In the genomic region with DNA sequence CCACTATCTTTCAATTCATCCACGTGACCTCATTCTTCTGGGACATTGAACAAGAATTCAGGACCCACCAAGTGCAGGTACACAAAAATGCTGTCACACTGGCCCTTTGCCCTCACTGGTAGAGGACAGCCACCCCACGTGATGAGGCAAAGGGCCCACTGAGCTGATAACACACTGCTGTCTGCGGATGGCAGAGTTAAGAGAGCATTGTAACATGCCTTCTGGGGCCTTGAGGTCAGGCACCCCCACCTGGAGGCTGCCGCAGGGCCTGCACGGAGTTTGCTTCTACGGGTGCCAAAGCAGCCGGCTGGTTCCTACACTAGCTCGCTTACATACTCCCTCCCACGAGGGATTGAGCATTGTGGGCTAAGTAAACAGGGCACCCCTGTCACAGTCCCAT, we compare ENCODE assay signal across 16 cellular contexts.
"Had no signal": no experiment of that assay in that cellular context is flagged by ENCODE, and none has a peak within 500 bp of the region (broad histone marks: within the 10 kb centered on the region; RNA-seq: fewer than 3 reads in every experiment).

No MANE protein-coding gene starts in this region.

- H3K9me3 ChIP-seq: spleen had no signal

- ATAC-seq: activated CD4-positive, CD25-positive, alpha-beta regulatory T cell treated with anti-CD3 and anti-CD28 coated beads, Interleukin-2, amount 50 U/mL, for 24 hours; activated naive CD4-positive, alpha-beta T cell treated with anti-CD3 and anti-CD28 coated beads, Interleukin-2, amount 50 U/mL, for 72 hours; sciatic nerve; stimulated activated naive B cell treated with anti-CD40 and anti-IgM and Interleukin-4, amounts not matched to agents 10 μg/mL and 1 μg/mL and 100 μg/mL, for 72 hours had no signal

- H3K27ac Mint-ChIP-seq: activated naive CD4-positive, alpha-beta T cell treated with anti-CD3 and anti-CD28 coated beads, Interleukin-2, amount 50 U/mL, for 72 hours; activated T-cell treated with anti-CD3 and anti-CD28 coated beads, Interleukin-2, amount 50 U/mL, for 24 hours; endodermal cell; stimulated activated naive B cell treated with anti-CD40 and anti-IgM and Interleukin-4, amounts not matched to agents 10 μg/mL and 1 μg/mL and 100 μg/mL, for 72 hours; type B pancreatic cell had no signal

- H3K4me1 ChIP-seq: spleen had no signal

- H3K9me3 Mint-ChIP-seq: endodermal cell, type B pancreatic cell had no signal

- H3K4me1 Mint-ChIP-seq: stimulated activated naive B cell treated with anti-CD40 and anti-IgM and Interleukin-4, amounts not matched to agents 10 μg/mL and 1 μg/mL and 100 μg/mL, for 72 hours had no signal

- H3K27me3 ChIP-seq: spleen had no signal

- H3K27me3 Mint-ChIP-seq: activated T-cell treated with anti-CD3 and anti-CD28 coated beads, Interleukin-2, amount 50 U/mL, for 24 hours; stimulated activated naive B cell treated with anti-CD40 and anti-IgM and Interleukin-4, amounts not matched to agents 10 μg/mL and 1 μg/mL and 100 μg/mL, for 72 hours had no signal

- H3K4me3 Mint-ChIP-seq: activated T-cell treated with anti-CD3 and anti-CD28 coated beads, Interleukin-2, amount 50 U/mL, for 24 hours; brain; endodermal cell; stimulated activated naive B cell treated with anti-CD40 and anti-IgM and Interleukin-4, amounts not matched to agents 10 μg/mL and 1 μg/mL and 100 μg/mL, for 72 hours; type B pancreatic cell had no signal

- DNase-seq: activated CD4-positive, alpha-beta T cell treated with anti-CD3 and anti-CD28 coated beads, Interleukin-2, amount 50 U/mL, for 4 hours; activated effector memory CD4-positive, alpha-beta T cell treated with anti-CD3 and anti-CD28 coated beads, Interleukin-2, amount 50 U/mL, for 16 hours; activated T-cell treated with anti-CD3 and anti-CD28 coated beads, Interleukin-2, amount 50 U/mL, for 24 hours; amniotic stem cell; cerebellar nuclear complex; endodermal cell; erythroblast; islet precursor cell; spleen; stimulated activated CD4-positive, alpha-beta T cell treated with anti-CD3 and anti-CD28 coated beads, Interleukin-1b, Interleukin-23, amount 100 ng/mL, for 48 hours; stimulated activated naive B cell treated with anti-CD40 and anti-IgM and Interleukin-4, amounts not matched to agents 10 μg/mL and 1 μg/mL and 100 μg/mL, for 72 hours had no signal

- H3K36me3 Mint-ChIP-seq: brain; stimulated activated naive B cell treated with anti-CD40 and anti-IgM and Interleukin-4, amounts not matched to agents 10 μg/mL and 1 μg/mL and 100 μg/mL, for 72 hours; type B pancreatic cell had no signal

- H3K36me3 ChIP-seq: spleen had no signal

- H3K27ac ChIP-seq: spleen had no signal

- H3K4me3 ChIP-seq: spleen had no signal
